ENCODE assay signal across 8 cellular contexts in genomic region chr13:49936943-49937273, GRCh38. TPM values are rescaled to one million over a fixed set of nuclear protein-coding genes. Genes with fewer than 3 reads are reported as not detected.
DNase-seq lines count a peak whose midpoint lies in the region; ATAC-seq, FAIRE-seq and TF ChIP-seq lines count a peak whose summit lies in the region.

No MANE protein-coding gene starts in this region.

- H2BK20ac ChIP-seq in H1 (ENCODE audit: low read length), result no peak overlapping the region

- no peaks in the 10 kb centered on the region for H3K27me3 Mint-ChIP-seq in natural killer cell treated with Interleukin-12 subunit alpha and Interleukin-12 subunit beta and Interleukin-15 and Interleukin-18, amount 100 ng/mL, for 72 hours

- H3K4me3 ChIP-seq in H1 (ENCODE audit: extremely low read depth in 1 of 4, insufficient read depth in 2 of 4, low read depth in 3 of 4, low read length in 4 of 4), result peak overlapping the region; percentile 64 to 92 (median 86)

- no peak overlapping the region for H2BK15ac ChIP-seq in H1 (ENCODE audit: low read length)

- no peaks in the 10 kb centered on the region; a peak in 1 of 7 replicates for H3K27me3 ChIP-seq in H1 (replicated peaks in 1 of 4; ENCODE audit: control insufficient read depth in 3 of 4, extremely low read depth in 1 of 4, insufficient read depth in 3 of 4, low read length in 3 of 4)

- H3K79me2 ChIP-seq in H1 (ENCODE audit: control insufficient read depth in 1 of 2, insufficient read depth in 2 of 2, low read length in 2 of 2), result no peaks in the 10 kb centered on the region

- H3K9me3 Mint-ChIP-seq in natural killer cell treated with Interleukin-12 subunit alpha and Interleukin-12 subunit beta and Interleukin-15 and Interleukin-18, amount 100 ng/mL, for 72 hours, result no peaks in the 10 kb centered on the region

- H2AFZ ChIP-seq in H1 (ENCODE audit: low read length), result 0 out of 2 replicates have a peak overlapping the region, but pooled peaks have one; percentile 36

- H3K4me1 ChIP-seq in H1 (replicated peaks in 1 of 4; ENCODE audit: control insufficient read depth in 3 of 4, insufficient read depth in 4 of 4, low read length in 3 of 4), result no peaks in the 10 kb centered on the region

- no peak overlapping the region for H3K23ac ChIP-seq in H1 (ENCODE audit: insufficient read length)

- no peak overlapping the region for H3K14ac ChIP-seq in H1 (ENCODE audit: insufficient read length)

- no peak for ATAC-seq in natural killer cell treated with Interleukin-12 subunit alpha and Interleukin-12 subunit beta and Interleukin-15 and Interleukin-18, amount 100 ng/mL, for 72 hours
- ATAC-seq in GM19328 (IDR thresholded peaks at IDR 0.05; ENCODE audit: unreplicated experiment), result no peak

- H4K20me1 ChIP-seq in H1 (replicated peaks in 1 of 2; ENCODE audit: control insufficient read depth in 1 of 2, insufficient read depth in 2 of 2, low read length in 2 of 2), result no peaks in the 10 kb centered on the region

- no peak overlapping the region for H4K91ac ChIP-seq in H1 (replicated peaks; ENCODE audit: insufficient read length, low read length)

- H4K8ac ChIP-seq in H1 (ENCODE audit: extremely low read depth, insufficient read depth, low read length), result no peak overlapping the region

- no peak for TF ChIP-seq CTCF in H1 (IDR thresholded peaks at IDR 0.05; ENCODE audit: control extremely low read depth in 1 of 3, insufficient read depth in 1 of 3, low read depth in 1 of 3, low read length in 3 of 3)

- H3K27ac ChIP-seq in H1 (ENCODE audit: low read depth, low read length), result no peak overlapping the region

- no peak for TF ChIP-seq EP300 in H1 (IDR thresholded peaks at IDR 0.05; ENCODE audit: borderline replicate concordance in 1 of 2, low read depth in 2 of 2, low read length in 2 of 2)

- TF ChIP-seq POLR2A in H1 (IDR thresholded peaks at IDR 0.05; ENCODE audit: control extremely low read depth in 1 of 2, low read depth in 2 of 2, low read length in 2 of 2), result no peak

- no peak overlapping the region for H3K18ac ChIP-seq in H1 (ENCODE audit: extremely low read depth, low read length)

- H3K56ac ChIP-seq in H1 (replicated peaks; ENCODE audit: insufficient read length, low read depth, low read length), result no peak overlapping the region

- no peak overlapping the region for H3K9ac ChIP-seq in H1 (replicated peaks in 1 of 4; ENCODE audit: extremely low read depth in 1 of 4, low read depth in 3 of 4, low read length in 3 of 4)

- POLR2A ChIA-PET in H1 (lab: Charles Lee; ENCODE audit: partially characterized antibody), result interaction anchor here (1.2 to 1.5 kb wide), 3 partner anchors 11 to 144 kb away, joined by 3 to 5 read pairs (median 5); no protein-coding TSS in a partner anchor

- H3K36me3 Mint-ChIP-seq in natural killer cell treated with Interleukin-12 subunit alpha and Interleukin-12 subunit beta and Interleukin-15 and Interleukin-18, amount 100 ng/mL, for 72 hours, result no peaks in the 10 kb centered on the region

- no peak overlapping the region for H3K4ac ChIP-seq in H1 (replicated peaks; ENCODE audit: insufficient read length, low read depth, low read length)

- no peak overlapping the region for H2BK5ac ChIP-seq in H1 (ENCODE audit: low read depth, low read length)

- peak overlapping the region; percentile 74 to 97 for H3K4me2 ChIP-seq in H1 (ENCODE audit: insufficient read depth in 1 of 2, low read depth in 2 of 2, low read length in 2 of 2)

- no peak for FAIRE-seq in H1 (lab: Jason Lieb, UNC)

- H2BK12ac ChIP-seq in H1 (ENCODE audit: low read depth, low read length), result no peak overlapping the region

- no peaks in the 10 kb centered on the region for H3K9me3 ChIP-seq in H1 (ENCODE audit: insufficient read depth in 2 of 2, low read depth in 1 of 2, low read length in 1 of 2)

- TF ChIP-seq RAD21 in H1 (IDR thresholded peaks at IDR 0.05 in 1 of 2, conservative IDR thresholded peaks at IDR 0.05 in 1 of 2; ENCODE audit: low read depth in 2 of 2, low read length in 2 of 2), result no peak

- H3K36me3 ChIP-seq in H1 (ENCODE audit: control insufficient read depth in 2 of 4, insufficient read depth in 4 of 4, low read length in 3 of 4), result no peaks in the 10 kb centered on the region

- H3K27ac Mint-ChIP-seq in natural killer cell treated with Interleukin-12 subunit alpha and Interleukin-12 subunit beta and Interleukin-15 and Interleukin-18, amount 100 ng/mL, for 72 hours, result peak overlapping the region; percentile 59 to 91

- peaks cover 11% of the 10 kb centered on the region; the same call in 1 of the 2 replicates for H3K23me2 ChIP-seq in H1 (ENCODE audit: low read depth, low read length)

- peaks cover 8 to 16% of the 10 kb centered on the region in 2 donors for H3K4me1 Mint-ChIP-seq in natural killer cell treated with Interleukin-12 subunit alpha and Interleukin-12 subunit beta and Interleukin-15 and Interleukin-18, amount 100 ng/mL, for 72 hours (ENCODE audit: low read depth in 2 of 2)

- H3K4me3 Mint-ChIP-seq in natural killer cell treated with Interleukin-12 subunit alpha and Interleukin-12 subunit beta and Interleukin-15 and Interleukin-18, amount 100 ng/mL, for 72 hours, result peak overlapping the region; percentile 95

- peak; percentile 57 for DNase-seq in NCI-H82 (lab: John Stamatoyannopoulos, UW)
- no peak for DNase-seq in NCI-H82 treated with DMSO at 0.1 percent for 48 hours (lab: John Stamatoyannopoulos, UW; ENCODE audit: unreplicated experiment)
- DNase-seq in NCI-H69 (lab: John Stamatoyannopoulos, UW), result peak; percentile 44
- no peak for DNase-seq in H1 (ENCODE audit: low read depth in 1 of 2, low spot score in 2 of 2)
- DNase-seq in natural killer cell treated with Interleukin-12 subunit alpha and Interleukin-12 subunit beta and Interleukin-15 and Interleukin-18, amount 100 ng/mL, for 72 hours (ENCODE audit: low spot score), result no peak
- DNase-seq in pons (ENCODE audit: low spot score), result no peak
- DNase-seq in NCI-H2029 (lab: John Stamatoyannopoulos, UW), result no peak

- 11% methylated on average over 24 of the region's 24 CpGs; no CpG with 5 or more reads in 1 of the 2 experiments for WGBS in H1 (ENCODE audit: extremely low coverage in 1 of 2, insufficient coverage in 1 of 2, insufficient read length in 1 of 2, insufficient replicate concordance in 2 of 2, low coverage in 1 of 2, low lambda C conversion rate in 2 of 2, missing lambda C conversion rate in 1 of 2), 2 experiments

- no peak overlapping the region for H4K5ac ChIP-seq in H1 (ENCODE audit: insufficient read length, low read depth, low read length)

- H2BK120ac ChIP-seq in H1 (replicated peaks; ENCODE audit: low read depth, low read length), result no peak overlapping the region

- CTCF ChIA-PET in H1 (lab: Charles Lee; ENCODE audit: partially characterized antibody), result interaction anchor here (0.9 to 1.4 kb wide), 3 partner anchors 9 to 75 kb away, joined by 3 to 9 read pairs (median 4); no protein-coding TSS in a partner anchor

- no peaks in the 10 kb centered on the region for H3K79me1 ChIP-seq in H1 (ENCODE audit: low read depth, low read length)

- no peak overlapping the region for H2AK5ac ChIP-seq in H1 (ENCODE audit: low read depth, low read length)

TF ChIP-seq in H1, 55 proteins besides CTCF, POLR2A, EP300 and RAD21:
- TF ChIP-seq TAF1 (IDR thresholded peaks at IDR 0.05; ENCODE audit: low read depth, low read length) (no peak), CHD1 (IDR thresholded peaks at IDR 0.05; ENCODE audit: low read depth, low read length) (no peak), MAFK (IDR thresholded peaks at IDR 0.05; ENCODE audit: low read depth, low read length) (no peak), PHF8 (conservative IDR thresholded peaks at IDR 0.05; ENCODE audit: low read depth, low read length) (no peak), EGR1 (IDR thresholded peaks at IDR 0.05; ENCODE audit: borderline replicate concordance, low read depth, low read length) (no peak), SIX5 (IDR thresholded peaks at IDR 0.05; ENCODE audit: low read depth, low read length) (no peak), RNF2 (IDR thresholded peaks at IDR 0.05; ENCODE audit: borderline replicate concordance, low read depth, low read length, missing control alignments, poor library complexity, severe bottlenecking) (no peak), JUN (IDR thresholded peaks at IDR 0.05; ENCODE audit: low read depth, low read length) (no peak), TCF12 (IDR thresholded peaks at IDR 0.05; ENCODE audit: low read depth, low read length) (no peak), KDM4A (IDR thresholded peaks at IDR 0.05; ENCODE audit: low read depth, low read length, severe bottlenecking) (no peak), CBX8 (IDR thresholded peaks at IDR 0.05; ENCODE audit: borderline replicate concordance, low read depth, low read length) (no peak), POLR2AphosphoS5 (IDR thresholded peaks at IDR 0.05; ENCODE audit: low read depth, low read length) (no peak)

RNA-seq across cellular contexts. Expression of gene SPRYD7, which starts 0.8 kb away (rescaled TPM):
- total RNA-seq in H1 (2021; fragmentation: NEBNext Ultra II Directional; extraction: Animal tissue kit (Norgen Biotek cat#: 25700)), result 3.1 and 3.3 TPM in 2 replicates
- 1.1 TPM in 2 replicates for polyA plus RNA-seq in H1 (2011; rRNA removed)
- polyA plus RNA-seq in H1 (2011; cell fraction: cytosol; rRNA removed), result 1.6 TPM
- 1.2 TPM for polyA plus RNA-seq in H1 (2011; cell fraction: nucleus; rRNA removed)
- 1.7 to 2.3 TPM (median 2.0 TPM) in 4 replicates for polyA plus RNA-seq in H1 (2012, experiment 1 of 2)
- polyA plus RNA-seq in H1 (2012, experiment 2 of 2), result 0.62 TPM
- 2.8 TPM for polyA plus RNA-seq in H1 (2013, experiment 1 of 2)
- polyA plus RNA-seq in H1 (2013, experiment 2 of 2), result 2.9 TPM
- 0.49 and 0.66 TPM in 2 replicates for polyA minus RNA-seq in H1 (2011; rRNA and poly(A)+ RNA removed)
- polyA minus RNA-seq in H1 (2011; cell fraction: cytosol; rRNA and poly(A)+ RNA removed), result 1.0 TPM
- polyA minus RNA-seq in H1 (2011; cell fraction: nucleus; rRNA and poly(A)+ RNA removed), result 0.90 TPM
- total RNA-seq in natural killer cell treated with Interleukin-12 subunit alpha and Interleukin-12 subunit beta and Interleukin-15 and Interleukin-18, amount 100 ng/mL, for 72 hours, result 1 to 10 TPM; 5.2 to 8.0 TPM

RNA-seq across cellular contexts. Expression of gene TRIM13, which starts 59.9 kb away (rescaled TPM):
- 31.5 and 34.9 TPM in 2 replicates for total RNA-seq in H1 (2021; fragmentation: NEBNext Ultra II Directional; extraction: Animal tissue kit (Norgen Biotek cat#: 25700))
- polyA plus RNA-seq in H1 (2011; rRNA removed), result 9.9 and 21.2 TPM in 2 replicates
- polyA plus RNA-seq in H1 (2011; cell fraction: cytosol; rRNA removed), result 18.8 TPM
- polyA plus RNA-seq in H1 (2011; cell fraction: nucleus; rRNA removed), result 8.4 TPM
- polyA plus RNA-seq in H1 (2012, experiment 1 of 2), result 25.1 to 52.6 TPM (median 29.4 TPM) in 4 replicates
- 6.9 TPM for polyA plus RNA-seq in H1 (2012, experiment 2 of 2)
- polyA plus RNA-seq in H1 (2013, experiment 1 of 2), result 22.2 TPM
- 25.8 TPM for polyA plus RNA-seq in H1 (2013, experiment 2 of 2)
- 27.1 and 42.1 TPM in 2 replicates for polyA minus RNA-seq in H1 (2011; rRNA and poly(A)+ RNA removed)
- 13.8 TPM for polyA minus RNA-seq in H1 (2011; cell fraction: cytosol; rRNA and poly(A)+ RNA removed)
- 18.2 TPM for polyA minus RNA-seq in H1 (2011; cell fraction: nucleus; rRNA and poly(A)+ RNA removed)
- 10 to 100 TPM; 13.8 to 15.9 TPM for total RNA-seq in natural killer cell treated with Interleukin-12 subunit alpha and Interleukin-12 subunit beta and Interleukin-15 and Interleukin-18, amount 100 ng/mL, for 72 hours

Comparison
In these comparisons a context has a peak if more than half of its experiments do, and no peak if none do; other contexts are left out.
1. DNase-seq: peak in NCI-H82 (single experiment) and NCI-H69 (single experiment); none in NCI-H82 treated with DMSO at 0.1 percent for 48 hours (single experiment), H1 (0 of 2), natural killer cell treated with Interleukin-12 subunit alpha and Interleukin-12 subunit beta and Interleukin-15 and Interleukin-18, amount 100 ng/mL, for 72 hours (single experiment), pons (single experiment) and NCI-H2029 (single experiment).